ENCODE assay signal across 1 cellular context in genomic region chr10:124509836-124510535, GRCh38.
TF ChIP-seq lines count a peak whose summit lies in the region.

No MANE protein-coding gene starts in this region.

TF ChIP-seq in GM23338, 12 proteins besides CTCF, POLR2A, EP300 and RAD21 (continued from another document):
- TF ChIP-seq REST (IDR thresholded peaks at IDR 0.05; ENCODE audit: unreplicated experiment) (no peak), EZH2phosphoT487 (IDR thresholded peaks at IDR 0.05; ENCODE audit: unreplicated experiment) (no peak), ZNF114 (CRISPR knock-in tag; IDR thresholded peaks at IDR 0.05) (no peak), JUNB (IDR thresholded peaks at IDR 0.05; ENCODE audit: unreplicated experiment) (no peak), POLR2AphosphoS5 (IDR thresholded peaks at IDR 0.05; ENCODE audit: low read depth) (no peak), NANOG (IDR thresholded peaks at IDR 0.05; ENCODE audit: borderline replicate concordance) (no peak), STAT1 (IDR thresholded peaks at IDR 0.05; ENCODE audit: unreplicated experiment) (no peak), ZNF331 (CRISPR knock-in tag; IDR thresholded peaks at IDR 0.05; ENCODE audit: low read depth) (no peak), ETS1 (IDR thresholded peaks at IDR 0.05) (no peak)
